In genomic region chrX:49233887-49234555, GRCh38 we compare ENCODE assay signal across 22 cellular contexts. TPM values are rescaled to one million over a fixed set of nuclear protein-coding genes. Genes with fewer than 3 reads are reported as not detected.
DNase-seq lines count a peak whose midpoint lies in the region; ATAC-seq and TF ChIP-seq lines count a peak whose summit lies in the region.
"Had no signal": no experiment of that assay in that cellular context is flagged by ENCODE, and none has a peak within 500 bp of the region (broad histone marks: within the 10 kb centered on the region; RNA-seq: fewer than 3 reads in every experiment).

No MANE protein-coding gene starts in this region.

- H3K27me3 ChIP-seq in IMR-90 (ENCODE audit: control insufficient read depth, insufficient read depth, low read length): no peaks in the 10 kb centered on the region; the same call in 1 of the 2 replicates
- H3K27me3 ChIP-seq in SJCRH30: no peaks in the 10 kb centered on the region
- H3K27me3 ChIP-seq: MG63 had no signal

- H3K9me1 ChIP-seq in IMR-90 (ENCODE audit: insufficient read depth, low read length): no peaks in the 10 kb centered on the region

- no peak for TF ChIP-seq CTCF in IMR-90 (conservative IDR thresholded peaks at IDR 0.05; ENCODE audit: low read depth, low read length)
- TF ChIP-seq CTCF in choroid plexus epithelial cell (conservative IDR thresholded peaks at IDR 0.05; ENCODE audit: low read depth, low read length): no peak

- no peak overlapping the region for H3K18ac ChIP-seq in IMR-90 (ENCODE audit: low read depth, low read length)

- no peak for TF ChIP-seq POLR2A in IMR-90 (IDR thresholded peaks at IDR 0.05; ENCODE audit: low read depth, low read length)

- H3K9me3 ChIP-seq in ES-I3 (ENCODE audit: control insufficient read depth, insufficient read depth, low read length): no peaks in the 10 kb centered on the region
- peaks cover 3% of the 10 kb centered on the region; the same call in 1 of the 2 replicates for H3K9me3 ChIP-seq in IMR-90 (ENCODE audit: control insufficient read depth, insufficient read depth, low read length)
- no peaks in the 10 kb centered on the region for H3K9me3 ChIP-seq in SJCRH30 (replicated peaks)
- H3K9me3 ChIP-seq: MG63 had no signal

- TF ChIP-seq RAD21 in IMR-90 (IDR thresholded peaks at IDR 0.05; ENCODE audit: low read length): no peak

- no peak overlapping the region for H4K91ac ChIP-seq in IMR-90 (ENCODE audit: insufficient read depth, low read depth, low read length)

- H3K4me2 ChIP-seq in IMR-90 (ENCODE audit: low read depth, low read length): no peak overlapping the region; the same call in 1 of the 2 replicates

- H2BK15ac ChIP-seq in IMR-90 (ENCODE audit: low read depth, low read length): no peak overlapping the region

- DNase-seq in IMR-90 (no peak), choroid plexus epithelial cell (ENCODE audit: low read depth) (no peak), left kidney (ENCODE audit: low read depth, low spot score) (peak; percentile 31), SJCRH30 (no peak), cortex of kidney (lab: John Stamatoyannopoulos, UW) (no peak), COLO829 (ENCODE audit: low spot score) (no peak)
- DNase-seq: ACHN; C1 segment of cervical spinal cord; CD8-positive, alpha-beta memory T cell; GF-D8; H9; HFFc6; MG63; NCI-H1436 treated with DMSO at 0.1 percent for 48 hours; NCI-H1930; OCI-M1; Right ventricle myocardium superior; SW 1271 had no signal

- H2AK5ac ChIP-seq in IMR-90 (ENCODE audit: low read depth, low read length): no peak overlapping the region

- H2AFZ ChIP-seq in IMR-90 (replicated peaks; ENCODE audit: low read length, poor library complexity): peak overlapping the region; percentile 35

- ATAC-seq in IMR-90 (ENCODE audit: low read depth) (no peak), HG02885 (IDR thresholded peaks at IDR 0.05; ENCODE audit: poor library complexity, unreplicated experiment) (no peak)

- H3K4me1 ChIP-seq in ES-I3 (ENCODE audit: insufficient read depth, low read length): no peaks in the 10 kb centered on the region; the same call in 1 of the 2 replicates
- H3K4me1 ChIP-seq in IMR-90 (ENCODE audit: control insufficient read depth, insufficient read depth, low read length): no peaks in the 10 kb centered on the region
- H3K4me1 ChIP-seq in SJCRH30: no peaks in the 10 kb centered on the region

- no peak overlapping the region for H2BK20ac ChIP-seq in IMR-90 (ENCODE audit: low read depth, low read length)

- no peak overlapping the region for H3K4ac ChIP-seq in IMR-90 (ENCODE audit: low read depth, low read length)

- H4K20me1 ChIP-seq in IMR-90 (ENCODE audit: insufficient read depth, low read length): no peaks in the 10 kb centered on the region

- in situ Hi-C loops in IMR-90 (cut with MboI; ENCODE audit: low sequenced_read_pairs): no loop called here

- CTCF ChIA-PET in IMR-90 (lab: Yijun Ruan, JAX): no interaction called here

- no peaks in the 10 kb centered on the region for H3K36me3 ChIP-seq in ES-I3 (ENCODE audit: insufficient read depth, low read length)
- H3K36me3 ChIP-seq in IMR-90 (ENCODE audit: control insufficient read depth, insufficient read depth, low read length): no peaks in the 10 kb centered on the region
- no peaks in the 10 kb centered on the region for H3K36me3 ChIP-seq in SJCRH30
- H3K36me3 ChIP-seq: MG63 had no signal

- no peak overlapping the region for H2BK5ac ChIP-seq in IMR-90 (ENCODE audit: low read depth, low read length, poor library complexity, severe bottlenecking)

- dilution Hi-C loops in IMR-90 (cut with HindIII; ENCODE audit: low sequenced_read_pairs, unreplicated experiment): no loop called here

- peaks cover 0 to 3% of the 10 kb centered on the region in 2 experiments; a peak in 1 of 4 replicates for H3K79me1 ChIP-seq in IMR-90 (ENCODE audit: low read depth in 1 of 2, low read length in 2 of 2)

- H4K5ac ChIP-seq in IMR-90 (ENCODE audit: low read depth, low read length): no peak overlapping the region

- intact Hi-C loops in IMR-90 (cut with micrococcal nuclease): no loop called here

- H3K14ac ChIP-seq in IMR-90 (replicated peaks; ENCODE audit: low read depth, low read length): no peak overlapping the region

- no peak overlapping the region for H2BK120ac ChIP-seq in IMR-90 (ENCODE audit: low read depth, low read length)

- BruUV-seq in IMR-90 (replicated peaks; lab: Mats Ljungman, UMichigan): no TSS peak

- H3K27ac ChIP-seq in IMR-90 (ENCODE audit: insufficient read depth, low read length): no peak overlapping the region
- H3K27ac ChIP-seq in SJCRH30: no peak overlapping the region

- POLR2A ChIA-PET in IMR-90 (lab: Charles Lee; ENCODE audit: unreplicated experiment): no interaction called here

- WGBS in IMR-90 (ENCODE audit: extremely low coverage in 2 of 2, insufficient read length in 1 of 2), 2 experiments: 55% methylated on average over 15 of the region's 56 CpGs; no CpG with 5 or more reads in 1 of the 2 experiments

- no peak overlapping the region for H3K23ac ChIP-seq in IMR-90 (ENCODE audit: low read depth, low read length)

- H3K9ac ChIP-seq in ES-I3 (ENCODE audit: low read depth, low read length) (peak overlapping the region; percentile 3; the same call in 1 of the 2 replicates), IMR-90 (ENCODE audit: low read depth, low read length) (no peak overlapping the region)

- no peak overlapping the region for H3K56ac ChIP-seq in IMR-90 (ENCODE audit: extremely low read depth, insufficient read depth, low read length)

- H4K8ac ChIP-seq in IMR-90 (ENCODE audit: low read depth in 2 of 2, low read length in 2 of 2): 0 out of 4 replicates have a peak overlapping the region, but pooled peaks of 1 of the 2 experiments have one; percentile 25

- H3K4me3 ChIP-seq in IMR-90 (ENCODE audit: insufficient read depth, low read depth, low read length) (no peak overlapping the region), choroid plexus epithelial cell (ENCODE audit: low read depth, low read length) (peak overlapping the region; percentile 20), SJCRH30 (no peak overlapping the region)
- H3K4me3 ChIP-seq: MG63 had no signal

- no peak overlapping the region for H2AK9ac ChIP-seq in IMR-90 (replicated peaks; ENCODE audit: low read depth, low read length, poor library complexity)

TF ChIP-seq in IMR-90, 13 proteins besides CTCF, POLR2A, EP300 and RAD21 (continues in another document):
- TF ChIP-seq USF2 (IDR thresholded peaks at IDR 0.05; ENCODE audit: low read depth, low read length) (no peak), SMC3 (IDR thresholded peaks at IDR 0.05; ENCODE audit: low read depth, low read length) (no peak), ELK1 (IDR thresholded peaks at IDR 0.05; ENCODE audit: borderline replicate concordance, low read depth, low read length) (no peak), BHLHE40 (IDR thresholded peaks at IDR 0.05; ENCODE audit: low read depth, low read length) (no peak), CHD1 (IDR thresholded peaks at IDR 0.05; ENCODE audit: low read depth, low read length) (no peak), CEBPB (IDR thresholded peaks at IDR 0.05; ENCODE audit: low read depth, low read length) (no peak), FOS (IDR thresholded peaks at IDR 0.05; ENCODE audit: low read depth, low read length) (no peak), RCOR1 (IDR thresholded peaks at IDR 0.05; ENCODE audit: insufficient replicate concordance, low read length) (no peak), MAFK (IDR thresholded peaks at IDR 0.05; ENCODE audit: low read depth, low read length) (no peak)

RNA-seq across cellular contexts. Expression of gene CACNA1F, which starts 0.9 kb away (rescaled TPM):
- total RNA-seq in IMR-90 (2012; rRNA removed): not detected in 2 replicates
- not detected in 2 replicates for polyA plus RNA-seq in IMR-90 (2012; rRNA removed)
- polyA plus RNA-seq in IMR-90 (2012; cell fraction: cytosol; rRNA removed): not detected in 2 replicates
- polyA plus RNA-seq in IMR-90 (2012; cell fraction: nucleus; rRNA removed; ENCODE audit: low replicate concordance): not detected in 2 replicates
- total RNA-seq in SJCRH30 (2014; rRNA removed; shearing (Covaris generic)): not detected in 2 replicates
- total RNA-seq: Daoy, HFFc6, LHCN-M2 had no signal
- polyA plus RNA-seq: CD8-positive, alpha-beta memory T cell had no signal

RNA-seq across cellular contexts. Expression of gene CCDC22, which starts 1.2 kb away (rescaled TPM):
- 5.3 and 6.8 TPM in 2 replicates for total RNA-seq in IMR-90 (2012; rRNA removed)
- 10.4 and 11.3 TPM in 2 replicates for polyA plus RNA-seq in IMR-90 (2012; rRNA removed)
- polyA plus RNA-seq in IMR-90 (2012; cell fraction: cytosol; rRNA removed): 5.5 and 9.5 TPM in 2 replicates
- polyA plus RNA-seq in IMR-90 (2012; cell fraction: nucleus; rRNA removed; ENCODE audit: low replicate concordance): 11.5 and 25.1 TPM in 2 replicates
- total RNA-seq in SJCRH30 (2014; rRNA removed; shearing (Covaris generic)): 6.6 and 6.7 TPM in 2 replicates

RNA-seq across cellular contexts. Expression of gene FOXP3, which starts 30.5 kb away (rescaled TPM):
- total RNA-seq in IMR-90 (2012; rRNA removed): not detected in 2 replicates
- 0.05 TPM in 1 of 2 replicates, not detected in the other for polyA plus RNA-seq in IMR-90 (2012; rRNA removed)
- polyA plus RNA-seq in IMR-90 (2012; cell fraction: cytosol; rRNA removed): 0.04 and 0.07 TPM in 2 replicates
- 0.09 and 0.14 TPM in 2 replicates for polyA plus RNA-seq in IMR-90 (2012; cell fraction: nucleus; rRNA removed; ENCODE audit: low replicate concordance)
- not detected in 2 replicates for total RNA-seq in SJCRH30 (2014; rRNA removed; shearing (Covaris generic))
- total RNA-seq: Daoy, LHCN-M2, Right ventricle myocardium superior had no signal

RNA-seq across cellular contexts. Expression of gene SYP, which starts 34.0 kb away (rescaled TPM):
- under 0.01 TPM in 1 of 2 replicates, not detected in the other for total RNA-seq in IMR-90 (2012; rRNA removed)
- polyA plus RNA-seq in IMR-90 (2012; rRNA removed): 0.05 and 0.06 TPM in 2 replicates
- polyA plus RNA-seq in IMR-90 (2012; cell fraction: cytosol; rRNA removed): 0.02 and 0.08 TPM in 2 replicates
- polyA plus RNA-seq in IMR-90 (2012; cell fraction: nucleus; rRNA removed; ENCODE audit: low replicate concordance): 0.09 and 0.16 TPM in 2 replicates
- total RNA-seq in SJCRH30 (2014; rRNA removed; shearing (Covaris generic)): 0.10 and 0.45 TPM in 2 replicates

RNA-seq across cellular contexts. Expression of gene PPP1R3F, which starts 35.6 kb away (rescaled TPM):
- 0.72 and 1.1 TPM in 2 replicates for total RNA-seq in IMR-90 (2012; rRNA removed)
- 1.7 and 2.1 TPM in 2 replicates for polyA plus RNA-seq in IMR-90 (2012; rRNA removed)
- polyA plus RNA-seq in IMR-90 (2012; cell fraction: cytosol; rRNA removed): 1.3 and 2.3 TPM in 2 replicates
- polyA plus RNA-seq in IMR-90 (2012; cell fraction: nucleus; rRNA removed; ENCODE audit: low replicate concordance): 2.6 and 4.8 TPM in 2 replicates
- total RNA-seq in SJCRH30 (2014; rRNA removed; shearing (Covaris generic)): 1.6 and 1.9 TPM in 2 replicates
